ENCODE assay signal across 1 cellular context in genomic region chr17:10646393-10646990, GRCh38.
TF ChIP-seq lines count a peak whose summit lies in the region.

No MANE protein-coding gene starts in this region.

TF ChIP-seq in GM23338, 12 proteins besides CTCF, POLR2A, EP300 and RAD21 (continued from another document):
- TF ChIP-seq REST (IDR thresholded peaks at IDR 0.05; ENCODE audit: unreplicated experiment) (no peak), NANOG (IDR thresholded peaks at IDR 0.05; ENCODE audit: borderline replicate concordance) (no peak), ZNF331 (CRISPR knock-in tag; IDR thresholded peaks at IDR 0.05; ENCODE audit: low read depth) (no peak), ZNF114 (CRISPR knock-in tag; IDR thresholded peaks at IDR 0.05) (no peak)
